ENCODE assay signal across 1 cellular context in the genomic region with DNA sequence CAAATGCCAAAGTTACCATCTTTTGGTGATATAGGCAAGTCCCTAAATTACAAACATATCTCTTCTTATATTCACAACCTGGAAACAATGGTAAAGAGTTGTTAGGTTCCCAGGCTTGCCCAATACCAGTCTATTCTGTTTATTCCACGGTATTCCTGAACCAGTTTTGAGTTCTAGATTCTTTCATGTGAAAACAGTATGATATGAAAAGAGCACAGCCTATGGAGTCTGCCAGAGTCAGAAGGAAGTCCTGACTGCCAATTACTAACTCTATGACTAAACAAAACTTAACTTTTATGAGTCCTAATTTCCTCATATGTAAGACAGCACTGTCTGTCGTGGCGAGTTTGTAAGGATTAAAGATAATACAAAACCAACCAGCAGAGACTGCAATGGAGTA.
TF ChIP-seq lines count a peak whose summit lies in the region.

No MANE protein-coding gene starts in this region.

TF ChIP-seq in GM12878, 131 proteins besides CTCF, POLR2A, EP300 and RAD21:
- TF ChIP-seq NR2C2 (IDR thresholded peaks at IDR 0.05; ENCODE audit: borderline replicate concordance, control insufficient read depth, insufficient read length, low read depth) (no peak), FOS (IDR thresholded peaks at IDR 0.05; ENCODE audit: borderline replicate concordance, extremely low read depth, insufficient read length) (no peak), SMAD5 (IDR thresholded peaks at IDR 0.05; ENCODE audit: low read depth) (no peak)
TF ChIP-seq in GM12878: peak in this region for 0.
